Comparison of ENCODE assay signal across 16 cellular contexts in the genomic region with DNA sequence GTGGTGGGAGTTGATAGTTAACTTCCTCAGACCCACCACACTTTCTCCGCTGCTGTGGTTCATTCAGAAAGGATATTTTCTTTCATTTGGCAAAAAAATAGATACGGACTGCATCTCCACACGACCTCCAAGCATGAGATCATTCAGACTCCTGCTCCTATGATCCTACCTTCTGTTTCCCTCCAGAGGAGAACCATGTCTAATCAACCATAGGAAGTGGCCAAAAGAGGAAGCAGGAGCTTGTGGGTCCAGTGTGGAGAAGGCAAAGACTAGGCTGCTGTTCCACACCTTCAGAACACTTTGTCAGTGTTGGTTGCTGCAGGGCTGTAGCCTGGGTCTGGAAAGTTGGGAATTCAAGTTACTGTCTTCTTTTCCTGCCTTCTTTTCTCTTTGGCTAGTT. TPM values are rescaled to one million over a fixed set of nuclear protein-coding genes. Genes with fewer than 3 reads are reported as not detected.
"Had no signal": no experiment of that assay in that cellular context is flagged by ENCODE, and none has a peak within 500 bp of the region (broad histone marks: within the 10 kb centered on the region; RNA-seq: fewer than 3 reads in every experiment).

No MANE protein-coding gene starts in this region.

- FAIRE-seq: frontal cortex, islet of Langerhans, small intestine had no signal

- H3K27me3 ChIP-seq: heart left ventricle, thyroid gland had no signal

- H3K4me1 ChIP-seq: thyroid gland had no signal

- H3K4me3 ChIP-seq: coronary artery, heart left ventricle, mucosa of descending colon, thyroid gland had no signal

- H3K27ac ChIP-seq: coronary artery, heart left ventricle, thyroid gland had no signal

- DNase-seq: activated CD4-positive, alpha-beta T cell treated with anti-CD3 and anti-CD28 coated beads for 48 hours; activated naive CD4-positive, alpha-beta T cell treated with anti-CD3 and anti-CD28 coated beads, Interleukin-2, amount 10 ng/mL, durations not matched to agents 7 days and 5 days; central memory CD4-positive, alpha-beta T cell; effector CD4-positive, alpha-beta T cell; heart left ventricle; mucosa of descending colon; naive thymus-derived CD8-positive, alpha-beta T cell; occipital lobe; right cardiac atrium; small intestine had no signal

- H3K9me3 ChIP-seq: heart left ventricle, mucosa of descending colon, thyroid gland had no signal

- ATAC-seq: heart left ventricle; left lobe of liver; mucosa of descending colon; naive thymus-derived CD8-positive, alpha-beta T cell; right cardiac atrium; stimulated activated effector memory CD8-positive, alpha-beta T cell treated with anti-CD3 and anti-CD28 coated beads, Interleukin-12 subunit alpha, Interleukin-12 subunit beta, amount 100 ng/mL, for 72 hours had no signal

- H3K36me3 ChIP-seq: heart left ventricle, thyroid gland had no signal

RNA-seq across cellular contexts. Expression of a gene that starts 10.6 kb away (rescaled TPM):
- polyA plus RNA-seq: naive thymus-derived CD8-positive, alpha-beta T cell had no signal
